8 cellular contexts compared by ENCODE assay signal in the genomic region with DNA sequence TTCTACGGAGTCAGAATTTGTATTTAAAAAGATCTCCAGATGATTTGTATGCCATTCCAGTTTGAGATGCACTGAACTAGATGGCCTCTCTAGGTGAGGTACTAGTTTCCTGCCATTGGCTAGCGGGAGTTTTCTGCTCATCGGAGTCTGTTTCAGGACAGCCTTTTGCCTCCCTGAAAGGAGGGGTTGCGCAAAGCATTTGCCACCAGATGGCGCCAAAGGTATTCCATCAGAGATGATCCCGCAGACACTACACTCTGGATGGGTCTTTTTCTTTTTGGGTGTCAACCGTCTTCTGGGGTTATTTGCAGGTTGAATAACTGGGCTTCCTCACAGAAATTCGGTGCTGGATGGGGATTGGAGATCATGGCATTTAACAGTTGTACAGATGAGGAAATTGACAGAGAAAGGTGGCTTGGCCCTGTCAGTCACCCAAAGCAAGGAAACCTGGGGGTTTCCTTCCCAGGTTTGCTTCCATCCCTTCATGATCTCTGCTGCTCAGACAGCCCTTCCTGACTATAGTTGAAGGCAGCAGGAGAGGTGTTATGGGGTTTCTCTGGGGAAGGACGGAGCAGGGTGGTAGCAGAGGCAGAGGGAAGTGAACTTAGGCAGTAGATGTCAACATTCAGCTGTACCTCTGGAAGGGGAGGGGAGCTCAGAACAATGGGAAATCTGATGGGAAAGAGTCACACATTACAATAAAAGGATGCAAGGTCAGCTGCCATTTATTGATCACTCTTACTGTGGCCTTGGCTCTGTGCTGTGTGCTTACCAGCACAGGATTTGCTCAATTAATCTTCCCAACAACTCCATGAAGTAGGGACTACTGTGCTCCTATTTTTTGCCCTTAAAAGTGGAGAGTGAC.
DNase-seq lines count a peak whose midpoint lies in the region; TF ChIP-seq lines count a peak whose summit lies in the region.

No MANE protein-coding gene starts in this region.

- H3K36me3 ChIP-seq in GM23248 (ENCODE audit: low read depth), result no peaks in the 10 kb centered on the region
- no peaks in the 10 kb centered on the region for H3K36me3 ChIP-seq in trophoblast cell (ENCODE audit: control insufficient read depth in 1 of 2, insufficient read depth in 2 of 2, low read length in 2 of 2)
- H3K36me3 ChIP-seq in transverse colon, result no peaks in the 10 kb centered on the region

- H3K27ac ChIP-seq in GM23248, result no peak overlapping the region
- H3K27ac ChIP-seq in trophoblast cell (ENCODE audit: low read depth, low read length), result no peak overlapping the region
- H3K27ac ChIP-seq in transverse colon, result no peak overlapping the region

- no peaks in the 10 kb centered on the region for H3K9me2 ChIP-seq in GM23248 (ENCODE audit: insufficient read depth)

- H3K9ac ChIP-seq in GM23248, result no peak overlapping the region
- H3K9ac ChIP-seq in trophoblast cell (ENCODE audit: low read length), result no peak overlapping the region

- peak overlapping the region; percentile 82 for H3K18ac ChIP-seq in trophoblast cell (ENCODE audit: low read length)

- no peak overlapping the region for H3K23ac ChIP-seq in trophoblast cell (ENCODE audit: low read length)

- no peak overlapping the region for H2AFZ ChIP-seq in GM23248
- no peak overlapping the region for H2AFZ ChIP-seq in trophoblast cell (ENCODE audit: insufficient read depth, low read length, poor library complexity)

- 13 to 15% methylated on average over 9 of the region's 9 CpGs for WGBS in GM23248 (ENCODE audit: low coverage in 1 of 2, low lambda C conversion rate in 2 of 2, missing lambda C conversion rate in 2 of 2), 2 experiments
- no CpG with 5 or more reads among the region's 9 CpGs for WGBS in trophoblast cell (ENCODE audit: extremely low coverage, insufficient coverage, insufficient read length)
- WGBS in transverse colon (ENCODE audit: low coverage in 1 of 2), 2 donors, result 12 to 19% methylated on average over 6 to 9 of the region's 9 CpGs

- in situ Hi-C loops in GM23248 (cut with MboI), result loop anchor here (5.0 to 25.0 kb wide), 4 partner anchors 138 to 831 kb away; no protein-coding TSS in a partner anchor
- in situ Hi-C loops in transverse colon (cut with MboI; ENCODE audit: low pct_ligation_motif_present in 1 of 4, low pct_unique_long_range_greater_than_20kb in 1 of 4, low sequenced_read_pairs in 3 of 4), result loop anchor here (5.0 to 25.0 kb wide), 4 partner anchors 156 to 361 kb away; no protein-coding TSS in a partner anchor

- peaks cover 21% of the 10 kb centered on the region for H3K4me1 ChIP-seq in GM23248 (ENCODE audit: insufficient read depth)
- H3K4me1 ChIP-seq in trophoblast cell (ENCODE audit: control insufficient read depth in 1 of 2, insufficient read depth in 2 of 2, low read length in 2 of 2), result peaks cover 18 to 19% of the 10 kb centered on the region in 2 experiments
- H3K4me1 ChIP-seq in transverse colon, result peaks cover 0 to 10% (median 5%) of the 10 kb centered on the region in 4 donors

- peak overlapping the region; percentile 80 for H2BK5ac ChIP-seq in trophoblast cell (ENCODE audit: low read depth, low read length, poor library complexity)

- intact Hi-C loops in transverse colon (cut with DNase I; ENCODE audit: low total_unique reads), result loop anchor here (2.0 to 5.0 kb wide), 2 partner anchors 362 to 1926 kb away; no protein-coding TSS in a partner anchor

- peak; percentile 80 to 93 (median 92) for TF ChIP-seq CTCF in transverse colon (IDR thresholded peaks at IDR 0.05)

- H3K27me3 ChIP-seq in GM23248 (replicated peaks; ENCODE audit: insufficient read depth), result no peaks in the 10 kb centered on the region
- no peaks in the 10 kb centered on the region for H3K27me3 ChIP-seq in trophoblast cell (ENCODE audit: insufficient read depth, low read length)
- no peaks in the 10 kb centered on the region for H3K27me3 ChIP-seq in transverse colon

- peak overlapping the region; percentile 82 for H2BK12ac ChIP-seq in trophoblast cell (ENCODE audit: low read length)

- TF ChIP-seq EP300 in transverse colon (IDR thresholded peaks at IDR 0.05; ENCODE audit: low read depth), result no peak

- H3K9me3 ChIP-seq in GM23248 (ENCODE audit: low read depth) (no peaks in the 10 kb centered on the region), trophoblast cell (ENCODE audit: insufficient read depth, low read depth, low read length) (no peaks in the 10 kb centered on the region), transverse colon (no peaks in the 10 kb centered on the region)

- H3K79me1 ChIP-seq in trophoblast cell (ENCODE audit: low read length), result peaks cover 39% of the 10 kb centered on the region

- no peaks in the 10 kb centered on the region for H4K20me1 ChIP-seq in GM23248 (ENCODE audit: insufficient read depth)

- H4K8ac ChIP-seq in trophoblast cell (ENCODE audit: low read depth, low read length), result peak overlapping the region; percentile 24

- DNase-seq in EL (peak; percentile 84), GM23248 (peak; percentile 87), LHCN-M2 (ENCODE audit: low read depth) (peak; percentile 81), SHP77 (lab: John Stamatoyannopoulos, UW) (peak; percentile 65 to 71), germinal center (ENCODE audit: low spot score) (peak; percentile 61), trophoblast cell (peak; percentile 65 to 94), transverse colon (peak; percentile 87)
- peak; percentile 50 for DNase-seq in activated T-helper 9 cell treated with anti-CD3 and anti-CD28 coated beads, Interleukin-2, amount 50 U/mL, for 16 hours (ENCODE audit: low read depth)

- H3K4ac ChIP-seq in trophoblast cell (ENCODE audit: low read depth, low read length), result peak overlapping the region; percentile 56

- no peaks in the 10 kb centered on the region for H3K79me2 ChIP-seq in GM23248 (ENCODE audit: insufficient read depth)
- H3K79me2 ChIP-seq in trophoblast cell (ENCODE audit: control insufficient read depth, insufficient read depth, low read length, poor library complexity), result no peaks in the 10 kb centered on the region

- no peaks in the 10 kb centered on the region for H3F3A ChIP-seq in GM23248 (ENCODE audit: insufficient read depth)

- no peak overlapping the region for H4K12ac ChIP-seq in trophoblast cell (ENCODE audit: low read depth, low read length)

- peak overlapping the region; percentile 49 for H2BK120ac ChIP-seq in trophoblast cell (ENCODE audit: insufficient read depth, low read length, poor library complexity)

- peak overlapping the region; percentile 78 for H2AK5ac ChIP-seq in trophoblast cell (ENCODE audit: low read length)

- H3K4me3 ChIP-seq in GM23248, result no peak overlapping the region
- H3K4me3 ChIP-seq in trophoblast cell (ENCODE audit: low read depth, low read length), result no peak overlapping the region
- H3K4me3 ChIP-seq in transverse colon, result no peak overlapping the region

- peak overlapping the region; percentile 33 for H3K14ac ChIP-seq in trophoblast cell (ENCODE audit: low read length)

- H3K4me2 ChIP-seq in GM23248 (ENCODE audit: unreplicated experiment) (no peak overlapping the region), trophoblast cell (ENCODE audit: low read length) (no peak overlapping the region)

- TF ChIP-seq POLR2A in transverse colon (IDR thresholded peaks at IDR 0.05), result no peak

- peak overlapping the region; percentile 82 for H4K91ac ChIP-seq in trophoblast cell (ENCODE audit: low read depth, low read length)
